Comparison of ENCODE assay signal across 12 cellular contexts in the genomic region with DNA sequence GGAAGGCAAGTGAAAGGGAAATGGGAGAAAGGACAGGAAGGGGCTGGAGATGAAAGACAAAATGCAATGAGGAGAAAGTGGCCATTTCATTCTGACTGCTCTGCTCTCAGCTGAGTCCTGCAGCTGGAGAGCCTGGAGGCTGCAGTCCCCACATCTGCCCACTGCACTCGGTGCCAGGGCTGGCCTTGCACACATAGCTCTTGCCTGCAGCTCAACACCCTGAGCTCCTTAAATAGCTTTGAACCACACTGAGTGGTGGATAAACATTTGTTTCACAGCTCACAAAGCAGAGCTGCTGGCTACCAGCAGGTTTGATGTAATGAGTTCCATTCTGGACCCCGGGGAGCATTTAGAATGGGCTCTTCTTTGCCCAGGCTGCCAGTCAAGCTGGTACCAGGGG.
DNase-seq lines count a peak whose midpoint lies in the region; ATAC-seq and TF ChIP-seq lines count a peak whose summit lies in the region.
"Had no signal": no experiment of that assay in that cellular context is flagged by ENCODE, and none has a peak within 500 bp of the region (broad histone marks: within the 10 kb centered on the region; RNA-seq: fewer than 3 reads in every experiment).

No MANE protein-coding gene starts in this region.

- CTCF ChIA-PET in A673 (lab: Charles Lee), result interaction anchor here (0.7 kb wide), 1 partner anchor 595 kb away, joined by 3 read pairs; no protein-coding TSS in a partner anchor

- POLR2A ChIA-PET in A673 (lab: Charles Lee; ENCODE audit: low non-redundant PET), result no interaction called here

- H3K4me1 Mint-ChIP-seq in neural progenitor cell, result peaks cover 34% of the 10 kb centered on the region

- DNase-seq in DMS53 (lab: John Stamatoyannopoulos, UW), result peak; percentile 69
- DNase-seq in DMS53 treated with DMSO at 0.1 percent for 48 hours (lab: John Stamatoyannopoulos, UW; ENCODE audit: unreplicated experiment), result no peak
- peak; percentile 19 for DNase-seq in NCI-H146 treated with DMSO at 0.1 percent for 48 hours (lab: John Stamatoyannopoulos, UW; ENCODE audit: unreplicated experiment)
- DNase-seq in body of pancreas, result no peak
- no peak for DNase-seq in neural progenitor cell (ENCODE audit: low spot score)
- no peak for DNase-seq in A673 (ENCODE audit: low spot score)
- DNase-seq: activated CD8-positive, alpha-beta T cell treated with anti-CD3 and anti-CD28 coated beads, Interleukin-2, amount 10 ng/mL, durations not matched to agents 7 days and 5 days; lower lobe of right lung; NCI-H2029 treated with DMSO at 0.1 percent for 48 hours; T1000 had no signal

- H4K20me1 ChIP-seq in neural progenitor cell (ENCODE audit: low read depth), result no peaks in the 10 kb centered on the region

- H3K79me2 ChIP-seq in neural progenitor cell (ENCODE audit: low read depth), result no peaks in the 10 kb centered on the region

- no peak overlapping the region for H3K4me3 ChIP-seq in body of pancreas
- H3K4me3 ChIP-seq in neural progenitor cell, result no peak overlapping the region
- no peak overlapping the region for H3K4me3 ChIP-seq in A673 (ENCODE audit: low read depth, low read length, poor library complexity, severe bottlenecking)
- H3K4me3 ChIP-seq: lower lobe of right lung had no signal

- no peak overlapping the region for H3K4me3 Mint-ChIP-seq in neural progenitor cell
- H3K4me3 Mint-ChIP-seq: activated CD8-positive, alpha-beta T cell treated with anti-CD3 and anti-CD28 coated beads, Interleukin-2, amount 10 ng/mL, durations not matched to agents 7 days and 5 days had no signal

- TF ChIP-seq POLR2A in body of pancreas (IDR thresholded peaks at IDR 0.05), result no peak

- BruUV-seq in A673 (replicated peaks; lab: Mats Ljungman, UMichigan), result no TSS peak

- H3K36me3 ChIP-seq in body of pancreas (replicated peaks in 1 of 2; ENCODE audit: insufficient read depth in 1 of 2, low read depth in 2 of 2) (no peaks in the 10 kb centered on the region), neural progenitor cell (no peaks in the 10 kb centered on the region), A673 (ENCODE audit: insufficient read depth, low read length, poor library complexity, severe bottlenecking) (no peaks in the 10 kb centered on the region)
- H3K36me3 ChIP-seq: lower lobe of right lung had no signal

- H3K27ac ChIP-seq in body of pancreas, result no peak overlapping the region
- H3K27ac ChIP-seq in neural progenitor cell, result no peak overlapping the region
- no peak overlapping the region for H3K27ac ChIP-seq in A673 (ENCODE audit: low read depth, low read length, poor library complexity, severe bottlenecking)
- H3K27ac ChIP-seq: lower lobe of right lung had no signal

- no peaks in the 10 kb centered on the region for H3K4me1 ChIP-seq in body of pancreas
- H3K4me1 ChIP-seq in neural progenitor cell, result peaks cover 20% of the 10 kb centered on the region
- no peaks in the 10 kb centered on the region for H3K4me1 ChIP-seq in A673 (ENCODE audit: insufficient read depth, low read length, poor library complexity, severe bottlenecking)

- no peak for TF ChIP-seq CTCF in body of pancreas (IDR thresholded peaks at IDR 0.05)
- TF ChIP-seq CTCF in neural progenitor cell (IDR thresholded peaks at IDR 0.05), result no peak
- no peak for TF ChIP-seq CTCF in A673 (conservative IDR thresholded peaks at IDR 0.05; ENCODE audit: low read depth, low read length)

- H3K27me3 ChIP-seq in body of pancreas (no peaks in the 10 kb centered on the region), neural progenitor cell (no peaks in the 10 kb centered on the region), A673 (replicated peaks; ENCODE audit: insufficient read depth, low read depth, low read length, poor library complexity) (no peaks in the 10 kb centered on the region)

- H3K9me3 ChIP-seq in body of pancreas, result no peaks in the 10 kb centered on the region
- no peaks in the 10 kb centered on the region for H3K9me3 ChIP-seq in neural progenitor cell (ENCODE audit: low read depth)
- H3K9me3 ChIP-seq in A673 (ENCODE audit: low read depth, low read length, poor library complexity, severe bottlenecking), result no peaks in the 10 kb centered on the region
- H3K9me3 ChIP-seq: lower lobe of right lung had no signal

- no peaks in the 10 kb centered on the region for H3K9me3 Mint-ChIP-seq in neural progenitor cell

- no peaks in the 10 kb centered on the region for H3K36me3 Mint-ChIP-seq in neural progenitor cell

- intact Hi-C loops in body of pancreas (cut with DNase I) (no loop called here), A673 (cut with micrococcal nuclease; ENCODE audit: unreplicated experiment) (no loop called here)

- no peak overlapping the region for H3K27ac Mint-ChIP-seq in neural progenitor cell
- H3K27ac Mint-ChIP-seq: activated CD8-positive, alpha-beta T cell treated with anti-CD3 and anti-CD28 coated beads, Interleukin-2, amount 10 ng/mL, durations not matched to agents 7 days and 5 days had no signal

- no peak overlapping the region for H3K9ac ChIP-seq in neural progenitor cell

- H2AFZ ChIP-seq in neural progenitor cell (replicated peaks), result no peak overlapping the region

- peaks cover 7% of the 10 kb centered on the region for H3K27me3 Mint-ChIP-seq in neural progenitor cell (ENCODE audit: insufficient read depth, low read depth)

- 29 to 50% methylated on average over 2 of the region's 2 CpGs for WGBS in body of pancreas, 2 donors

- H3K4me2 ChIP-seq in neural progenitor cell, result peak overlapping the region; percentile 42

- peak; percentile 24 for ATAC-seq in body of pancreas
- ATAC-seq in GM18502 (IDR thresholded peaks at IDR 0.05; ENCODE audit: poor library complexity, unreplicated experiment), result no peak
- no peak for ATAC-seq in HG03460 (IDR thresholded peaks at IDR 0.05; ENCODE audit: unreplicated experiment)
- ATAC-seq: activated CD8-positive, alpha-beta T cell treated with anti-CD3 and anti-CD28 coated beads, Interleukin-2, amount 10 ng/mL, durations not matched to agents 7 days and 5 days had no signal

- no peaks in the 10 kb centered on the region for H3F3A ChIP-seq in neural progenitor cell (ENCODE audit: low read depth)

Comparison
In these comparisons a context has a peak if more than half of its experiments do, and no peak if none do; other contexts are left out.
1. DNase-seq: peak in DMS53 (single experiment) and NCI-H146 treated with DMSO at 0.1 percent for 48 hours (single experiment); none in DMS53 treated with DMSO at 0.1 percent for 48 hours (single experiment), body of pancreas (0 of 4), neural progenitor cell (single experiment) and A673 (single experiment).